Comparison of ENCODE assay signal across 12 cellular contexts in the genomic region with DNA sequence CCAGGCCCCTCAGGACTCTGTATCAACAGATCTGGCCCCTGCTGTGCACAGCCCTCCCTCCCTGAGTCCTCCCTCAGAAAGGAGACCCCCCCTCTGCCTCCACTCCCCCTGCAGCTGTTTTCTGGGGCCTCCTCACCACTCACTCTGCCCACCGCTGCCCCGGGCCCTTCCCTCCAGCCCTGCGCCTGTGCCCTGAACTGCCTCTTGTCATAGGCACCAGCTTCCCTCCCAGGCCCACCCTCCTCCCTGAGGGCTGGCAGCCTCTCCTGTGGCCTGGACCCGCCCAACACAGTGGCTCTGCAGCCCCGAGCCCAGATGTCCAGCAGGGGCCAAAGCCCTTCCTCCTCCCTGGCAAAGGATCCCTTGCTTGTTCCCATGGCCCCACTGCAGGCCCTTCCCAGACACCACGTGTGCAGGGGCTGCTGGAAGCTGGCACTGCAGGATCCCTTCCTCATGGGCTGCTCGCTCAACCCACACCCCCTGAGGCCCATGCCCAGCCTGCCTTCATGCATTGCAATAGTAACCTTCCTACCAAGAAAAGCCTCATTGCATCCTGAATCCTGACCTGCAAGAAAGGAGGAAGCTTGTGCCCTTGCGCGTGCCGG. TPM values are rescaled to one million over a fixed set of nuclear protein-coding genes. Genes with fewer than 3 reads are reported as not detected.
DNase-seq lines count a peak whose midpoint lies in the region; ATAC-seq and TF ChIP-seq lines count a peak whose summit lies in the region.
"Had no signal": no experiment of that assay in that cellular context is flagged by ENCODE, and none has a peak within 500 bp of the region (broad histone marks: within the 10 kb centered on the region; RNA-seq: fewer than 3 reads in every experiment).

No MANE protein-coding gene starts in this region.

- H3K36me3 ChIP-seq in OCI-LY3 (replicated peaks; ENCODE audit: low read depth, low read length): peaks cover 14% of the 10 kb centered on the region

- peaks cover 17% of the 10 kb centered on the region for H3K4me1 ChIP-seq in OCI-LY3 (ENCODE audit: low read length)

- H3K9me3 Mint-ChIP-seq in activated T-cell treated with anti-CD3 and anti-CD28 coated beads, Interleukin-2, amount 50 U/mL, for 4 hours: no peaks in the 10 kb centered on the region
- H3K9me3 Mint-ChIP-seq in stimulated activated naive B cell treated with anti-CD40 and anti-IgM and Interleukin-4, amounts not matched to agents 10 μg/mL and 1 μg/mL and 100 μg/mL, for 72 hours: no peaks in the 10 kb centered on the region

- peaks cover 14% of the 10 kb centered on the region for H3K4me1 Mint-ChIP-seq in activated T-cell treated with anti-CD3 and anti-CD28 coated beads, Interleukin-2, amount 50 U/mL, for 4 hours (ENCODE audit: low read depth)
- peaks cover 23 to 37% of the 10 kb centered on the region in 2 donors for H3K4me1 Mint-ChIP-seq in stimulated activated naive B cell treated with anti-CD40 and anti-IgM and Interleukin-4, amounts not matched to agents 10 μg/mL and 1 μg/mL and 100 μg/mL, for 72 hours

- H3K79me2 ChIP-seq in OCI-LY3 (ENCODE audit: low read length): peaks cover 56% of the 10 kb centered on the region

- H3K27me3 Mint-ChIP-seq in activated T-cell treated with anti-CD3 and anti-CD28 coated beads, Interleukin-2, amount 50 U/mL, for 4 hours (ENCODE audit: low read depth): no peaks in the 10 kb centered on the region
- H3K27me3 Mint-ChIP-seq in stimulated activated naive B cell treated with anti-CD40 and anti-IgM and Interleukin-4, amounts not matched to agents 10 μg/mL and 1 μg/mL and 100 μg/mL, for 72 hours: no peaks in the 10 kb centered on the region

- H3K9ac ChIP-seq in OCI-LY3 (ENCODE audit: low read length): no peak overlapping the region

- peaks cover 19% of the 10 kb centered on the region for H4K20me1 ChIP-seq in OCI-LY3 (ENCODE audit: insufficient read depth, low read length)

- peak overlapping the region; percentile 97 for H3K27ac Mint-ChIP-seq in stimulated activated naive B cell treated with anti-CD40 and anti-IgM and Interleukin-4, amounts not matched to agents 10 μg/mL and 1 μg/mL and 100 μg/mL, for 72 hours

- no peak for TF ChIP-seq CTCF in OCI-LY3 (IDR thresholded peaks at IDR 0.05; ENCODE audit: low read depth, low read length)

- peak overlapping the region; percentile 89 for H3K4me3 Mint-ChIP-seq in activated T-cell treated with anti-CD3 and anti-CD28 coated beads, Interleukin-2, amount 50 U/mL, for 4 hours
- peak overlapping the region; percentile 87 to 88 for H3K4me3 Mint-ChIP-seq in stimulated activated naive B cell treated with anti-CD40 and anti-IgM and Interleukin-4, amounts not matched to agents 10 μg/mL and 1 μg/mL and 100 μg/mL, for 72 hours

- no peak overlapping the region for H2AFZ ChIP-seq in OCI-LY3 (ENCODE audit: low read depth, low read length)

- peaks cover 5% of the 10 kb centered on the region for H3K36me3 Mint-ChIP-seq in activated T-cell treated with anti-CD3 and anti-CD28 coated beads, Interleukin-2, amount 50 U/mL, for 4 hours (ENCODE audit: insufficient read depth)
- peaks cover 20 to 27% of the 10 kb centered on the region in 2 donors for H3K36me3 Mint-ChIP-seq in stimulated activated naive B cell treated with anti-CD40 and anti-IgM and Interleukin-4, amounts not matched to agents 10 μg/mL and 1 μg/mL and 100 μg/mL, for 72 hours

- H3K4me2 ChIP-seq in OCI-LY3 (ENCODE audit: low read length): peak overlapping the region; percentile 93; the same call in 1 of the 2 replicates
- H3K4me2 ChIP-seq: smooth muscle cell had no signal

- H3K27me3 ChIP-seq in OCI-LY3 (ENCODE audit: low read depth, low read length): no peaks in the 10 kb centered on the region

- no peaks in the 10 kb centered on the region for H3K9me3 ChIP-seq in OCI-LY3 (ENCODE audit: insufficient read depth, low read length)

- no peak overlapping the region for H3K27ac ChIP-seq in OCI-LY3 (ENCODE audit: low read length)

- no peak for DNase-seq in activated T-cell treated with anti-CD3 and anti-CD28 coated beads, Interleukin-2, amount 50 U/mL, for 4 hours
- DNase-seq in activated T-cell treated with anti-CD3 and anti-CD28 coated beads for 4 hours: no peak
- peak; percentile 53 for DNase-seq in globus pallidus (ENCODE audit: low spot score)
- no peak for DNase-seq in stimulated activated naive B cell treated with anti-CD40 and anti-IgM and Interleukin-4, amounts not matched to agents 10 μg/mL and 1 μg/mL and 100 μg/mL, for 72 hours
- DNase-seq in ACHN: no peak
- DNase-seq in activated gamma-delta T cell (lab: John Stamatoyannopoulos, UW): no peak
- DNase-seq: activated CD4-positive, alpha-beta T cell treated with anti-CD3 and anti-CD28 coated beads, Interleukin-2, amount 50 U/mL, for 1 hour; AML-193; NCI-H510A treated with DMSO at 0.1 percent for 48 hours had no signal

- in situ Hi-C loops in ACHN (cut with HindIII; ENCODE audit: low pct_ligation_motif_present, low pct_unique_long_range_greater_than_20kb, low sequenced_read_pairs): loop anchor here (25.0 kb wide), 1 partner anchor 90 kb away; no protein-coding TSS in a partner anchor

- no peak for ATAC-seq in activated T-cell treated with anti-CD3 and anti-CD28 coated beads, Interleukin-2, amount 50 U/mL, for 4 hours
- ATAC-seq in stimulated activated naive B cell treated with anti-CD40 and anti-IgM and Interleukin-4, amounts not matched to agents 10 μg/mL and 1 μg/mL and 100 μg/mL, for 72 hours (replicated peaks): no peak
- no peak for ATAC-seq in GM21367 (IDR thresholded peaks at IDR 0.05; ENCODE audit: unreplicated experiment)

- peak overlapping the region; percentile 83; the same call in 1 of the 2 replicates for H3K4me3 ChIP-seq in OCI-LY3 (ENCODE audit: low read length)
- H3K4me3 ChIP-seq: smooth muscle cell had no signal

RNA-seq across cellular contexts. Expression of a gene that starts 25.8 kb away (rescaled TPM):
- total RNA-seq in activated T-cell treated with anti-CD3 and anti-CD28 coated beads, Interleukin-2, amount 50 U/mL, for 4 hours: 10 to 100 TPM; 21.8 to 27.4 (median 23.1) TPM

RNA-seq across cellular contexts. Expression of a gene that starts 25.8 kb away (rescaled TPM):
- 100 to 1,000 TPM; 108 to 133 (median 112) TPM for total RNA-seq in activated T-cell treated with anti-CD3 and anti-CD28 coated beads, Interleukin-2, amount 50 U/mL, for 4 hours

RNA-seq across cellular contexts. Expression of a gene that starts 37.0 kb away (rescaled TPM):
- 10 to 100 TPM; 24.5 to 30.2 (median 29.0) TPM for total RNA-seq in activated T-cell treated with anti-CD3 and anti-CD28 coated beads, Interleukin-2, amount 50 U/mL, for 4 hours

RNA-seq across cellular contexts. Expression of a gene that starts 43.0 kb away (rescaled TPM):
- 10 to 100 TPM; 31.8 to 34.6 (median 33.1) TPM for total RNA-seq in activated T-cell treated with anti-CD3 and anti-CD28 coated beads, Interleukin-2, amount 50 U/mL, for 4 hours

RNA-seq across cellular contexts. Expression of a gene that starts 44.1 kb away (rescaled TPM):
- under 1 TPM; 0.08 to 0.24 (median 0.16) TPM for total RNA-seq in activated T-cell treated with anti-CD3 and anti-CD28 coated beads, Interleukin-2, amount 50 U/mL, for 4 hours
